Comparison of ENCODE assay signal across 22 cellular contexts in genomic region chr13:29301027-29301426, GRCh38.
"Had no signal": no experiment of that assay in that cellular context is flagged by ENCODE, and none has a peak within 500 bp of the region (broad histone marks: within the 10 kb centered on the region; RNA-seq: fewer than 3 reads in every experiment).

No MANE protein-coding gene starts in this region.

- H3K27ac ChIP-seq: coronary artery, esophagus squamous epithelium, lower lobe of right lung, psoas muscle, skin epidermis, spleen, thoracic aorta, tibial nerve, upper lobe of left lung had no signal

- ATAC-seq: left ventricle myocardium superior; lower lobe of right lung; naive thymus-derived CD8-positive, alpha-beta T cell; psoas muscle; right cardiac atrium; stimulated activated memory B cell treated with anti-CD40 and anti-IgM and Interleukin-4, amounts not matched to agents 10 μg/mL and 1 μg/mL and 100 μg/mL, for 72 hours had no signal

- H3K4me3 ChIP-seq: coronary artery, esophagus squamous epithelium, lower lobe of right lung, psoas muscle, skin epidermis, spleen, thoracic aorta, tibial nerve, upper lobe of left lung had no signal

- H3K4me3 Mint-ChIP-seq: naive thymus-derived CD8-positive, alpha-beta T cell; nephron progenitor cell; stimulated activated memory B cell treated with anti-CD40 and anti-IgM and Interleukin-4, amounts not matched to agents 10 μg/mL and 1 μg/mL and 100 μg/mL, for 72 hours; stimulated activated naive CD8-positive, alpha-beta T cell treated with anti-CD3 and anti-CD28 coated beads, Interleukin-15, Interleukin-2, amounts not matched to agents 100 ng/mL and 50 ng/mL, for 24 hours had no signal

- H3K36me3 ChIP-seq: esophagus squamous epithelium, lower lobe of right lung, spleen, thoracic aorta, tibial nerve, upper lobe of left lung had no signal

- H3K27ac Mint-ChIP-seq: naive thymus-derived CD8-positive, alpha-beta T cell; nephron progenitor cell; stimulated activated memory B cell treated with anti-CD40 and anti-IgM and Interleukin-4, amounts not matched to agents 10 μg/mL and 1 μg/mL and 100 μg/mL, for 72 hours; stimulated activated naive CD8-positive, alpha-beta T cell treated with anti-CD3 and anti-CD28 coated beads, Interleukin-15, Interleukin-2, amounts not matched to agents 100 ng/mL and 50 ng/mL, for 24 hours had no signal

- DNase-seq: dermis blood vessel endothelial cell; effector memory CD4-positive, alpha-beta T cell; erythroblast; esophagus squamous epithelium; foreskin melanocyte; head of caudate nucleus; left ventricle myocardium superior; lower lobe of right lung; naive thymus-derived CD8-positive, alpha-beta T cell; nephron progenitor cell; nucleus accumbens; psoas muscle; right cardiac atrium; spleen; stimulated activated CD4-positive, alpha-beta T cell treated with anti-CD3 and anti-CD28 coated beads, Interleukin-4, amount 100 ng/mL, for 4 hours; upper lobe of left lung had no signal

- H3K27me3 ChIP-seq: esophagus squamous epithelium, tibial nerve, upper lobe of left lung had no signal

- H3K4me1 ChIP-seq: esophagus squamous epithelium, lower lobe of right lung, psoas muscle, spleen, tibial nerve, upper lobe of left lung had no signal

- H3K4me1 Mint-ChIP-seq: naive thymus-derived CD8-positive, alpha-beta T cell; nephron progenitor cell; stimulated activated memory B cell treated with anti-CD40 and anti-IgM and Interleukin-4, amounts not matched to agents 10 μg/mL and 1 μg/mL and 100 μg/mL, for 72 hours had no signal
